Comparison of ENCODE assay signal across 18 cellular contexts in genomic region chr4:158997660-158998349, GRCh38.
A peak's percentile ranks its signal among the peaks of the same experiment; 100 is the strongest.
DNase-seq lines count a peak whose midpoint lies in the region; ATAC-seq, FAIRE-seq and TF ChIP-seq lines count a peak whose summit lies in the region.
"Had no signal": no experiment of that assay in that cellular context is flagged by ENCODE, and none has a peak within 500 bp of the region (broad histone marks: within the 10 kb centered on the region; RNA-seq: fewer than 3 reads in every experiment).

No MANE protein-coding gene starts in this region.

- FAIRE-seq in A549 (lab: Jason Lieb, UNC): no peak
- FAIRE-seq: A204.1 had no signal

- no peak for TF ChIP-seq RAD21 in A549 (conservative IDR thresholded peaks at IDR 0.05 in 1 of 2, IDR thresholded peaks at IDR 0.05 in 1 of 2)

- no peak for TF ChIP-seq CTCF in A549 (IDR thresholded peaks at IDR 0.05)
- TF ChIP-seq CTCF in HFFc6 (IDR thresholded peaks at IDR 0.05): no peak
- no peak for TF ChIP-seq CTCF in GM10266 (IDR thresholded peaks at IDR 0.05; ENCODE audit: control insufficient read depth, insufficient read depth, low read depth, missing control alignments)

- H3K4me1 ChIP-seq in A549: peaks cover 36% of the 10 kb centered on the region
- H3K4me1 ChIP-seq in SJSA1 (replicated peaks): peaks cover 19% of the 10 kb centered on the region

- no peak overlapping the region for H3K4me3 Mint-ChIP-seq in HFFc6
- H3K4me3 Mint-ChIP-seq: B cell, CD14-positive monocyte, H9 had no signal

- H3K9me3 ChIP-seq in A549: no peaks in the 10 kb centered on the region
- H3K9me3 ChIP-seq in SJSA1 (replicated peaks): no peaks in the 10 kb centered on the region
- H3K9me3 ChIP-seq: Peyer's patch had no signal

- peak overlapping the region; percentile 33; the same call in 1 of the 2 replicates for H3K27ac Mint-ChIP-seq in HFFc6
- H3K27ac Mint-ChIP-seq: B cell, H9 had no signal

- POLR2A ChIA-PET in A549 (lab: Yijun Ruan, JAX): no interaction called here

- no peaks in the 10 kb centered on the region for H3K36me3 Mint-ChIP-seq in HFFc6 (ENCODE audit: low read depth)
- H3K36me3 Mint-ChIP-seq: CD14-positive monocyte had no signal

- DNase-seq in A549 (ENCODE audit: low read depth in 1 of 2, low spot score in 1 of 2): no peak
- DNase-seq in HFFc6: no peak
- no peak for DNase-seq in SJSA1 (ENCODE audit: low read depth in 1 of 2, low spot score in 2 of 2)
- DNase-seq in epithelial cell of prostate (ENCODE audit: low read depth, low spot score): no peak
- no peak for DNase-seq in mucosa of gallbladder (ENCODE audit: low spot score)
- no peak for DNase-seq in SKM-1 (lab: John Stamatoyannopoulos, UW; ENCODE audit: unreplicated experiment)
- no peak for DNase-seq in GM10266 (ENCODE audit: extremely low spot score)
- DNase-seq: GF-D8; H9; NCI-H1092 treated with DMSO at 0.1 percent for 48 hours; NCI-H510A; NK-92 treated with Interleukin-12 subunit alpha and Interleukin-12 subunit beta, amount 100 ng/mL, for 24 hours; Right ventricle myocardium superior had no signal

- TF ChIP-seq POLR2A in A549 (IDR thresholded peaks at IDR 0.05; ENCODE audit: low read length): no peak

- TF ChIP-seq EP300 in A549 (IDR thresholded peaks at IDR 0.05): no peak

- H3K27ac ChIP-seq in A549: peak overlapping the region; percentile 53 to 82; a peak in 5 of 6 replicates
- peak overlapping the region; percentile 62 for H3K27ac ChIP-seq in SJSA1
- H3K27ac ChIP-seq in epithelial cell of prostate: peak overlapping the region; percentile 83
- H3K27ac ChIP-seq: Peyer's patch had no signal

- no peak for ATAC-seq in A549
- no peak for ATAC-seq in HG02938 (IDR thresholded peaks at IDR 0.05; ENCODE audit: unreplicated experiment)

- H3K4me3 ChIP-seq in A549 (no peak overlapping the region), SJSA1 (no peak overlapping the region)
- H3K4me3 ChIP-seq: Peyer's patch had no signal

- H3K27me3 Mint-ChIP-seq in HFFc6 (ENCODE audit: insufficient read depth): no peaks in the 10 kb centered on the region

- no peak overlapping the region for H3K4me2 ChIP-seq in A549

- H3K27me3 ChIP-seq in SJSA1 (replicated peaks): no peaks in the 10 kb centered on the region
- H3K27me3 ChIP-seq: Peyer's patch had no signal

- peaks cover 34% of the 10 kb centered on the region for H3K4me1 Mint-ChIP-seq in HFFc6 (ENCODE audit: low read depth)
- H3K4me1 Mint-ChIP-seq: B cell, H9 had no signal

- WGBS in A549 (ENCODE audit: missing lambda C conversion rate): 65% methylated on average over 4 of the region's 4 CpGs

- CTCF ChIA-PET in A549 (lab: Yijun Ruan, JAX): interaction anchor here (0.6 kb wide), 1 partner anchor 742 kb away, joined by 3 read pairs; no protein-coding TSS in a partner anchor

- H3K9me3 Mint-ChIP-seq in HFFc6: no peaks in the 10 kb centered on the region
- H3K9me3 Mint-ChIP-seq: H9 had no signal

- no peaks in the 10 kb centered on the region for H3K36me3 ChIP-seq in SJSA1
- H3K36me3 ChIP-seq: Peyer's patch had no signal

TF ChIP-seq in A549, 52 proteins besides CTCF, POLR2A, EP300 and RAD21:
- TF ChIP-seq NPAS2 (CRISPR knock-in tag; IDR thresholded peaks at IDR 0.05; ENCODE audit: borderline replicate concordance): no peak
